9 cellular contexts compared by ENCODE assay signal in the genomic region with DNA sequence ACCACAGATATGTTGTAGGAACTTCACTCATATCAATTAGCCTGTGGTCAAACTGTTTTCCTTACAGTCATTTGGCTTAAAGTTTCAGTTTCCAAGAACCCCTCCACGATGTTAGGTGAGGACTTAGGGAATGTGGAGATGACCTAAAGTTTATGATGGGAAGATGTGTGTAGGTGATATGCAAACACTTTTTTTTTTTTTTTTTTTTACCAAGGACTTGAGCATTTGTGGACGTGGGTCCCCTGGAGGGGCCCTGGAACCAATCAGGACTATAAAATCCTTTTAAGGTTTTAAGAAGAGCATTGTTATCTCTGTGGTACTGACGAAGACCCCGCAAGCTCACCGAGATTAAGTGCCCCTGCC. TPM values are rescaled to one million over a fixed set of nuclear protein-coding genes. Genes with fewer than 3 reads are reported as not detected.
DNase-seq lines count a peak whose midpoint lies in the region; ATAC-seq, FAIRE-seq and TF ChIP-seq lines count a peak whose summit lies in the region.
"Had no signal": no experiment of that assay in that cellular context is flagged by ENCODE, and none has a peak within 500 bp of the region (broad histone marks: within the 10 kb centered on the region; RNA-seq: fewer than 3 reads in every experiment).

No MANE protein-coding gene starts in this region.

- H3K4me2 ChIP-seq in PC-9 (peak overlapping the region; percentile 94), parathyroid adenoma (ENCODE audit: low read length) (peak overlapping the region; percentile 91)

- H3K4me1 ChIP-seq in PC-9 (replicated peaks; ENCODE audit: insufficient read depth) (peaks cover 4% of the 10 kb centered on the region), parathyroid adenoma (no peaks in the 10 kb centered on the region), small intestine (ENCODE audit: control insufficient read depth in 2 of 2, insufficient read depth in 1 of 2, low read depth in 1 of 2, low read length in 1 of 2) (no peaks in the 10 kb centered on the region)

- peak overlapping the region; percentile 89 for H3K4me3 Mint-ChIP-seq in endothelial cell (ENCODE audit: unreplicated experiment)

- H3K4me1 Mint-ChIP-seq in endothelial cell (ENCODE audit: unreplicated experiment): peaks cover 28% of the 10 kb centered on the region

- peak overlapping the region; percentile 78; the same call in 1 of the 2 replicates for H3K27ac ChIP-seq in PC-9
- peak overlapping the region; percentile 10 for H3K27ac ChIP-seq in parathyroid adenoma
- H3K27ac ChIP-seq in small intestine (ENCODE audit: low read depth in 1 of 2, low read length in 1 of 2): peak overlapping the region in 1 of 2 donors; percentile 80

- FAIRE-seq in small intestine (lab: Jason Lieb, UNC): no peak
- no peak for FAIRE-seq in frontal cortex (lab: Jason Lieb, UNC)
- FAIRE-seq: endometrium had no signal

- CTCF ChIA-PET in PC-9 (lab: Charles Lee): interaction anchor here (0.7 kb wide), 1 partner anchor 1474 kb away, joined by 6 read pairs; no protein-coding TSS in a partner anchor

- peaks cover 3% of the 10 kb centered on the region for H3K36me3 ChIP-seq in PC-9 (ENCODE audit: low read depth)
- no peaks in the 10 kb centered on the region for H3K36me3 ChIP-seq in parathyroid adenoma (ENCODE audit: control insufficient read depth, insufficient read depth, low read length)
- H3K36me3 ChIP-seq in small intestine (ENCODE audit: control insufficient read depth in 2 of 2, insufficient read depth in 2 of 2, low read length in 2 of 2): no peaks in the 10 kb centered on the region

- peaks cover 24% of the 10 kb centered on the region for H3K36me3 Mint-ChIP-seq in endothelial cell (ENCODE audit: low read depth, unreplicated experiment)

- peak overlapping the region; percentile 89 for H3K27ac Mint-ChIP-seq in endothelial cell (ENCODE audit: unreplicated experiment)

- H2AFZ ChIP-seq in PC-9 (peak overlapping the region; percentile 78), parathyroid adenoma (peak overlapping the region; percentile 63)

- ATAC-seq in GM19035 (IDR thresholded peaks at IDR 0.05; ENCODE audit: unreplicated experiment): no peak
- no peak for ATAC-seq in HG02588 (IDR thresholded peaks at IDR 0.05; ENCODE audit: unreplicated experiment)

- no peak overlapping the region for H3K9ac ChIP-seq in parathyroid adenoma

- TSS peak; percentile 97 for BruUV-seq in PC-9 (replicated peaks; lab: Mats Ljungman, UMichigan)

- peaks cover 17% of the 10 kb centered on the region for H3K27me3 Mint-ChIP-seq in endothelial cell (ENCODE audit: unreplicated experiment)

- TF ChIP-seq CTCF in PC-9 (conservative IDR thresholded peaks at IDR 0.05) (no peak), endothelial cell (IDR thresholded peaks at IDR 0.05; ENCODE audit: unreplicated experiment) (no peak), parathyroid adenoma (IDR thresholded peaks at IDR 0.05) (no peak)

- H3K4me3 ChIP-seq in PC-9 (peak overlapping the region; percentile 63), parathyroid adenoma (ENCODE audit: low read depth, low read length) (peak overlapping the region; percentile 43), small intestine (ENCODE audit: low read depth in 1 of 2, low read length in 2 of 2) (peak overlapping the region in 1 of 2 donors; percentile 69)

- peaks cover 37% of the 10 kb centered on the region for H3K79me2 ChIP-seq in PC-9 (ENCODE audit: low read depth)
- no peaks in the 10 kb centered on the region for H3K79me2 ChIP-seq in parathyroid adenoma

- H4K20me1 ChIP-seq in PC-9 (ENCODE audit: insufficient read depth): peaks cover 25% of the 10 kb centered on the region

- intact Hi-C loops in PC-9 (cut with micrococcal nuclease; ENCODE audit: unreplicated experiment): loop anchor here (1.0 kb wide), 1 partner anchor 47 kb away; no protein-coding TSS in a partner anchor

- no peaks in the 10 kb centered on the region for H3K9me3 ChIP-seq in PC-9 (ENCODE audit: insufficient read depth, low read depth)
- H3K9me3 ChIP-seq in parathyroid adenoma (ENCODE audit: control insufficient read depth, low read length): no peaks in the 10 kb centered on the region
- H3K9me3 ChIP-seq in small intestine (ENCODE audit: control insufficient read depth, low read depth): no peaks in the 10 kb centered on the region

- H3K27me3 ChIP-seq in PC-9 (ENCODE audit: insufficient read depth, low read depth): no peaks in the 10 kb centered on the region
- H3K27me3 ChIP-seq in parathyroid adenoma (ENCODE audit: control insufficient read depth, insufficient read depth, low read length): no peaks in the 10 kb centered on the region
- H3K27me3 ChIP-seq in small intestine (ENCODE audit: control insufficient read depth in 2 of 2, insufficient read depth in 2 of 2, low read length in 2 of 2): no peaks in the 10 kb centered on the region

- H3K9me2 ChIP-seq in PC-9 (ENCODE audit: insufficient read depth): no peaks in the 10 kb centered on the region

- peak; percentile 8 for DNase-seq in EL
- DNase-seq in PC-9: no peak
- no peak for DNase-seq in endothelial cell (ENCODE audit: low spot score)
- no peak for DNase-seq in small intestine
- no peak for DNase-seq in frontal cortex (ENCODE audit: low spot score in 2 of 2)

- no peaks in the 10 kb centered on the region for H3F3A ChIP-seq in PC-9 (ENCODE audit: insufficient read depth, low read depth)

- H3K9me3 Mint-ChIP-seq in endothelial cell (ENCODE audit: unreplicated experiment): no peaks in the 10 kb centered on the region

- 2 to 12% (median 3%) methylated on average over 5 of the region's 5 CpGs for WGBS in small intestine, 3 donors

- POLR2A ChIA-PET in PC-9 (lab: Charles Lee; ENCODE audit: unreplicated experiment): interaction anchor here (0.6 kb wide), 2 partner anchors 16 to 17 kb away, joined by 4 to 5 read pairs; no protein-coding TSS in a partner anchor

RNA-seq across cellular contexts. Expression of gene MTHFD1L, which starts 0.5 kb away (rescaled TPM):
- total RNA-seq in PC-9 (2021) (53.3 and 65.8 TPM in 2 replicates), endothelial cell (ENCODE audit: unreplicated experiment) (66.0 TPM), frontal cortex (13.5 TPM)
- 10 to 100 TPM in 1 of 3 donors, 1 to 10 TPM in 1, under 1 TPM in 1; 0.89 to 14.2 (median 1.6) TPM for polyA plus RNA-seq in small intestine
